ENCODE assay signal across 1 cellular context in the genomic region with DNA sequence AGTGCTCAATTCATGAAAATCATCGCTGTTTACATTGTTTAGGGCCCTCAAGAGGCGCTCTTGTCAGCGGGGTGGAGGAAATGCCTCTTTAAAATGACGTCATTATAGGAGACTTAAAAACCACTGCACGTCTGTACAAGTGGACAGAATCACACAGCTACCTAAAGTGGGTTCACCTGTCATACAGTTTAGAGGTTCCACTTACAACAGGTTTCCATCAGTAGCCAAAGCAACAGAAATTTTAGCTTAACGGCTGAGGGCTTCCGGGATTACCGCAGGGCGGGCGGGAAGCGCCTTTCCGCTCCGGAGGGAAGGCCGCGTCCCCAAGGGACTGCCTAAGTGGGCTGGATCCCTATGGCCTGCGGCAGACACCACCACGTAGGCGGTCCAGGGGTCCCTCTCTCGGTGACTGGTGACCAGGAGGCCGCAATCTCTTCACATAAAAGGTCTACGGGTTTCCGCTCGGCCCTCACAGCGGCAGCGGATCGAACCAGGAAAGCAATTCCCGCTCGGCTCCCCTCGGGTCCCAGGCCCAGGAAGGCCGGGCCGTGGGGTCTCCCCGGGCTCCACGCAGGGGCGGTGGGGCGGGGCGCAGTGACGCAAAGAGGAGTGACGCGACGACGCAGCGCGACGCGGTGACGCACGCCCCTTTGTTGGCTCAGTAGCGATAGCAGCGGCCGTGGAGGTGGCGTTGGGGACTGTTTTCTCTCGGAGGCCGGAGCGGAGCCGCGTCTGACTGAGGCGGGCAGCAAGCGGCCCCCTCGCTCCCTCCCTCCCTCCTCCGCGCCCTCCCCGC.
A peak's percentile ranks its signal among the peaks of the same experiment; 100 is the strongest.
TF ChIP-seq lines count a peak whose summit lies in the region.

ARIH1 (plus strand) TSS at position 661 of the 796 bp plus-strand sequence. CDS start 310 bp downstream, outside the sequence.

TF ChIP-seq in HepG2, 621 proteins besides CTCF, POLR2A, EP300 and RAD21 (continued from another document and continues in another):
- TF ChIP-seq, protein P1, sequence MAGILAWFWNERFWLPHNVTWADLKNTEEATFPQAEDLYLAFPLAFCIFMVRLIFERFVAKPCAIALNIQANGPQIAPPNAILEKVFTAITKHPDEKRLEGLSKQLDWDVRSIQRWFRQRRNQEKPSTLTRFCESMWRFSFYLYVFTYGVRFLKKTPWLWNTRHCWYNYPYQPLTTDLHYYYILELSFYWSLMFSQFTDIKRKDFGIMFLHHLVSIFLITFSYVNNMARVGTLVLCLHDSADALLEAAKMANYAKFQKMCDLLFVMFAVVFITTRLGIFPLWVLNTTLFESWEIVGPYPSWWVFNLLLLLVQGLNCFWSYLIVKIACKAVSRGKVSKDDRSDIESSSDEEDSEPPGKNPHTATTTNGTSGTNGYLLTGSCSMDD (CRISPR knock-in tag; IDR thresholded peaks at IDR 0.05), result no peak
- TF ChIP-seq, protein P2, sequence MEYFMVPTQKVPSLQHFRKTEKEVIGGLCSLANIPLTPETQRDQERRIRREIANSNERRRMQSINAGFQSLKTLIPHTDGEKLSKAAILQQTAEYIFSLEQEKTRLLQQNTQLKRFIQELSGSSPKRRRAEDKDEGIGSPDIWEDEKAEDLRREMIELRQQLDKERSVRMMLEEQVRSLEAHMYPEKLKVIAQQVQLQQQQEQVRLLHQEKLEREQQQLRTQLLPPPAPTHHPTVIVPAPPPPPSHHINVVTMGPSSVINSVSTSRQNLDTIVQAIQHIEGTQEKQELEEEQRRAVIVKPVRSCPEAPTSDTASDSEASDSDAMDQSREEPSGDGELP (IDR thresholded peaks at IDR 0.05; ENCODE audit: borderline replicate concordance, low read depth), result no peak; the same call in 1 of the 2 replicates
- no peak for TF ChIP-seq ZNF3 (CRISPR knock-in tag; IDR thresholded peaks at IDR 0.05)
- TF ChIP-seq SAFB2 (CRISPR knock-in tag; IDR thresholded peaks at IDR 0.05; ENCODE audit: borderline replicate concordance, low read depth), result no peak
- peak; percentile 75; the same call in 1 of the 2 replicates for TF ChIP-seq ELF4 (CRISPR knock-in tag; IDR thresholded peaks at IDR 0.05; ENCODE audit: borderline replicate concordance)
- no peak for TF ChIP-seq REXO4 (CRISPR knock-in tag; IDR thresholded peaks at IDR 0.05; ENCODE audit: borderline replicate concordance)
- TF ChIP-seq ZNF430 (CRISPR knock-in tag; IDR thresholded peaks at IDR 0.05), result peak; percentile 91
- no peak for TF ChIP-seq CAMTA2 (CRISPR knock-in tag; IDR thresholded peaks at IDR 0.05; ENCODE audit: borderline replicate concordance)
- peak; percentile 93 for TF ChIP-seq KDM2A (CRISPR knock-in tag; IDR thresholded peaks at IDR 0.05; ENCODE audit: borderline replicate concordance, low read depth)
- TF ChIP-seq, protein P3, sequence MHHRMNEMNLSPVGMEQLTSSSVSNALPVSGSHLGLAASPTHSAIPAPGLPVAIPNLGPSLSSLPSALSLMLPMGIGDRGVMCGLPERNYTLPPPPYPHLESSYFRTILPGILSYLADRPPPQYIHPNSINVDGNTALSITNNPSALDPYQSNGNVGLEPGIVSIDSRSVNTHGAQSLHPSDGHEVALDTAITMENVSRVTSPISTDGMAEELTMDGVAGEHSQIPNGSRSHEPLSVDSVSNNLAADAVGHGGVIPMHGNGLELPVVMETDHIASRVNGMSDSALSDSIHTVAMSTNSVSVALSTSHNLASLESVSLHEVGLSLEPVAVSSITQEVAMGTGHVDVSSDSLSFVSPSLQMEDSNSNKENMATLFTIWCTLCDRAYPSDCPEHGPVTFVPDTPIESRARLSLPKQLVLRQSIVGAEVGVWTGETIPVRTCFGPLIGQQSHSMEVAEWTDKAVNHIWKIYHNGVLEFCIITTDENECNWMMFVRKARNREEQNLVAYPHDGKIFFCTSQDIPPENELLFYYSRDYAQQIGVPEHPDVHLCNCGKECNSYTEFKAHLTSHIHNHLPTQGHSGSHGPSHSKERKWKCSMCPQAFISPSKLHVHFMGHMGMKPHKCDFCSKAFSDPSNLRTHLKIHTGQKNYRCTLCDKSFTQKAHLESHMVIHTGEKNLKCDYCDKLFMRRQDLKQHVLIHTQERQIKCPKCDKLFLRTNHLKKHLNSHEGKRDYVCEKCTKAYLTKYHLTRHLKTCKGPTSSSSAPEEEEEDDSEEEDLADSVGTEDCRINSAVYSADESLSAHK (CRISPR knock-in tag; IDR thresholded peaks at IDR 0.05; ENCODE audit: borderline replicate concordance), result no peak
- no peak for TF ChIP-seq KIAA2018 (CRISPR knock-in tag; IDR thresholded peaks at IDR 0.05; ENCODE audit: borderline replicate concordance)
- peak; percentile 88 for TF ChIP-seq SP5 (CRISPR knock-in tag; IDR thresholded peaks at IDR 0.05; ENCODE audit: borderline replicate concordance, low read depth)
- no peak for TF ChIP-seq ZNF644 (CRISPR knock-in tag; IDR thresholded peaks at IDR 0.05; ENCODE audit: low read depth)
- peak; percentile 84 for TF ChIP-seq ZNF317 (CRISPR knock-in tag; IDR thresholded peaks at IDR 0.05)
- TF ChIP-seq XBP1 (CRISPR knock-in tag; IDR thresholded peaks at IDR 0.05), result peak; percentile 58; the same call in 1 of the 2 replicates
- no peak for TF ChIP-seq ZFP36 (IDR thresholded peaks at IDR 0.05; ENCODE audit: borderline replicate concordance, low read depth, low read length, partially characterized antibody)
- TF ChIP-seq ZNF124 (CRISPR knock-in tag; IDR thresholded peaks at IDR 0.05), result no peak; the same call in 1 of the 2 replicates
- TF ChIP-seq TERF1 (CRISPR knock-in tag; IDR thresholded peaks at IDR 0.05), result no peak
- no peak for TF ChIP-seq ZNF230 (CRISPR knock-in tag; IDR thresholded peaks at IDR 0.05)
- TF ChIP-seq NRL (CRISPR knock-in tag; IDR thresholded peaks at IDR 0.05; ENCODE audit: borderline replicate concordance), result peak; percentile 80; the same call in 1 of the 2 replicates
- TF ChIP-seq, protein P4, sequence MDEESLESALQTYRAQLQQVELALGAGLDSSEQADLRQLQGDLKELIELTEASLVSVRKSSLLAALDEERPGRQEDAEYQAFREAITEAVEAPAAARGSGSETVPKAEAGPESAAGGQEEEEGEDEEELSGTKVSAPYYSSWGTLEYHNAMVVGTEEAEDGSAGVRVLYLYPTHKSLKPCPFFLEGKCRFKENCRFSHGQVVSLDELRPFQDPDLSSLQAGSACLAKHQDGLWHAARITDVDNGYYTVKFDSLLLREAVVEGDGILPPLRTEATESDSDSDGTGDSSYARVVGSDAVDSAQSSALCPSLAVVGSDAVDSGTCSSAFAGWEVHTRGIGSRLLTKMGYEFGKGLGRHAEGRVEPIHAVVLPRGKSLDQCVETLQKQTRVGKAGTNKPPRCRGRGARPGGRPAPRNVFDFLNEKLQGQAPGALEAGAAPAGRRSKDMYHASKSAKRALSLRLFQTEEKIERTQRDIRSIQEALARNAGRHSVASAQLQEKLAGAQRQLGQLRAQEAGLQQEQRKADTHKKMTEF (CRISPR knock-in tag; IDR thresholded peaks at IDR 0.05), result peak; percentile 98
- TF ChIP-seq ZNF605 (CRISPR knock-in tag; IDR thresholded peaks at IDR 0.05), result peak; percentile 99
- TF ChIP-seq JUNB (CRISPR knock-in tag; IDR thresholded peaks at IDR 0.05; ENCODE audit: borderline replicate concordance), result no peak
- TF ChIP-seq ZSCAN30 (CRISPR knock-in tag; IDR thresholded peaks at IDR 0.05), result 0 out of 2 replicates have a peak, but pooled peaks have one; percentile 20
- peak; percentile 65; the same call in 1 of the 2 replicates for TF ChIP-seq ZNF619 (CRISPR knock-in tag; IDR thresholded peaks at IDR 0.05)
- peak; percentile 78; the same call in 1 of the 2 replicates for TF ChIP-seq ZSCAN9 (CRISPR knock-in tag; IDR thresholded peaks at IDR 0.05; ENCODE audit: borderline replicate concordance)
- TF ChIP-seq, protein P5, sequence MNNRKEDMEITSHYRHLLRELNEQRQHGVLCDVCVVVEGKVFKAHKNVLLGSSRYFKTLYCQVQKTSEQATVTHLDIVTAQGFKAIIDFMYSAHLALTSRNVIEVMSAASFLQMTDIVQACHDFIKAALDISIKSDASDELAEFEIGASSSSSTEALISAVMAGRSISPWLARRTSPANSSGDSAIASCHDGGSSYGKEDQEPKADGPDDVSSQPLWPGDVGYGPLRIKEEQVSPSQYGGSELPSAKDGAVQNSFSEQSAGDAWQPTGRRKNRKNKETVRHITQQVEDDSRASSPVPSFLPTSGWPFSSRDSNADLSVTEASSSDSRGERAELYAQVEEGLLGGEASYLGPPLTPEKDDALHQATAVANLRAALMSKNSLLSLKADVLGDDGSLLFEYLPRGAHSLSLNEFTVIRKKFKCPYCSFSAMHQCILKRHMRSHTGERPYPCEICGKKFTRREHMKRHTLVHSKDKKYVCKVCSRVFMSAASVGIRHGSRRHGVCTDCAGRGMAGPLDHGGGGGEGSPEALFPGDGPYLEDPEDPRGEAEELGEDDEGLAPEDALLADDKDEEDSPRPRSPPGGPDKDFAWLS (CRISPR knock-in tag; IDR thresholded peaks at IDR 0.05; ENCODE audit: borderline replicate concordance), result no peak
- peak; percentile 86; the same call in 1 of the 2 replicates for TF ChIP-seq ZNF772 (CRISPR knock-in tag; IDR thresholded peaks at IDR 0.05)
- TF ChIP-seq PPARG (CRISPR knock-in tag; conservative IDR thresholded peaks at IDR 0.05), result 0 out of 2 replicates have a peak, but pooled peaks have one; percentile 33
- no peak for TF ChIP-seq KDM1A (CRISPR knock-in tag; IDR thresholded peaks at IDR 0.05)
- peak; percentile 69; the same call in 1 of the 2 replicates for TF ChIP-seq ISL2 (CRISPR knock-in tag; IDR thresholded peaks at IDR 0.05)
- TF ChIP-seq XRCC5 (optimal IDR thresholded peaks at IDR 0.05; ENCODE audit: low read length), result no peak
- TF ChIP-seq ATM (IDR thresholded peaks at IDR 0.05; ENCODE audit: borderline replicate concordance), result no peak
- TF ChIP-seq DR1 (CRISPR knock-in tag; IDR thresholded peaks at IDR 0.05), result peak; percentile 98
- TF ChIP-seq NONO (IDR thresholded peaks at IDR 0.05), result no peak
- TF ChIP-seq NONO (CRISPR knock-in tag; conservative IDR thresholded peaks at IDR 0.05), result peak; percentile 99
- TF ChIP-seq GTF3A (CRISPR knock-in tag; conservative IDR thresholded peaks at IDR 0.05), result no peak
- TF ChIP-seq GLI4 (CRISPR knock-in tag; IDR thresholded peaks at IDR 0.05; ENCODE audit: borderline replicate concordance), result peak; percentile 96
- TF ChIP-seq, protein P6, sequence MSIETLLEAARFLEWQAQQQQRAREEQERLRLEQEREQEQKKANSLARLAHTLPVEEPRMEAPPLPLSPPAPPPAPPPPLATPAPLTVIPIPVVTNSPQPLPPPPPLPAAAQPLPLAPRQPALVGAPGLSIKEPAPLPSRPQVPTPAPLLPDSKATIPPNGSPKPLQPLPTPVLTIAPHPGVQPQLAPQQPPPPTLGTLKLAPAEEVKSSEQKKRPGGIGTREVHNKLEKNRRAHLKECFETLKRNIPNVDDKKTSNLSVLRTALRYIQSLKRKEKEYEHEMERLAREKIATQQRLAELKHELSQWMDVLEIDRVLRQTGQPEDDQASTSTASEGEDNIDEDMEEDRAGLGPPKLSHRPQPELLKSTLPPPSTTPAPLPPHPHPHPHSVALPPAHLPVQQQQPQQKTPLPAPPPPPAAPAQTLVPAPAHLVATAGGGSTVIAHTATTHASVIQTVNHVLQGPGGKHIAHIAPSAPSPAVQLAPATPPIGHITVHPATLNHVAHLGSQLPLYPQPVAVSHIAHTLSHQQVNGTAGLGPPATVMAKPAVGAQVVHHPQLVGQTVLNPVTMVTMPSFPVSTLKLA (IDR thresholded peaks at IDR 0.05), result peak; percentile 27; the same call in 1 of the 2 replicates
- TF ChIP-seq POGZ (CRISPR knock-in tag; IDR thresholded peaks at IDR 0.05), result peak; percentile 89
